8 cellular contexts compared by ENCODE assay signal in the genomic region with DNA sequence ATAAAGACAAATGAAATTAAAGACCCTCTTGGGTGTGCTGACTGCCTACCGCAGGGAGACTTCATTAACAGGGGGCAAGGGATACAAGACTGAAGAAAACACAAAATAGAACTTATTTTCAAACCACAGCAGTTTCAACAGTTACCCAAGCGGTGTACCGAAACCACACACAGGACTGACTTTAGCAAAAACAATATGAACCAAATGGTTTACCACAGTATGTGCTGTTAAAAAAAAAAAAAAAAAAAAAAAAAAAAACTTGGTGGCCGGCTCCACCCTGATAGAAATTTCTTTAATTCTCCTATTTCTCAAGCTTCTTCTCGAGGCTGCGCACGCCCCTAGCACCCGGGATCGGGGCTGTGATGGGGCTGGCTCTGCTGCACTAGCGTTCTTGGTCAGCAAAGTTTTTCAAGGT. TPM values are rescaled to one million over a fixed set of nuclear protein-coding genes. Genes with fewer than 3 reads are reported as not detected.
DNase-seq lines count a peak whose midpoint lies in the region; ATAC-seq and TF ChIP-seq lines count a peak whose summit lies in the region.

No MANE protein-coding gene starts in this region.

- peak overlapping the region; percentile 89 for H3K27ac ChIP-seq in CD4-positive, alpha-beta memory T cell (ENCODE audit: low read depth, low read length)
- H3K27ac ChIP-seq in right cardiac atrium (ENCODE audit: low read length) = no peak overlapping the region

- no peak overlapping the region for H3K27ac Mint-ChIP-seq in CD4-positive, alpha-beta memory T cell

- CTCF ChIA-PET in CD4-positive, alpha-beta memory T cell (lab: Charles Lee; ENCODE audit: partially characterized antibody) = interaction anchor here (0.7 to 10.2 kb wide), 8 partner anchors 10 to 121 kb away, joined by 3 to 143 read pairs (median 12); no protein-coding TSS in a partner anchor

- peak; percentile 78 to 84 (median 83) for DNase-seq in CD4-positive, alpha-beta memory T cell
- DNase-seq in OCI-M1 (lab: John Stamatoyannopoulos, UW) = peak; percentile 12
- DNase-seq in right cardiac atrium = peak in 2 of 3 donors; percentile 61 to 67
- DNase-seq in NCI-H1048 (lab: John Stamatoyannopoulos, UW) = no peak
- DNase-seq in LoVo (ENCODE audit: low spot score) = no peak
- DNase-seq in DMS79 treated with DMSO at 0.1 percent for 48 hours (lab: John Stamatoyannopoulos, UW) = no peak

- POLR2A ChIA-PET in CD4-positive, alpha-beta memory T cell (lab: Charles Lee; ENCODE audit: partially characterized antibody) = interaction anchor here (0.6 to 34.9 kb wide), 21 partner anchors 5 to 917 kb away, joined by 3 to 6478 read pairs (median 6); partner anchors contain the start of genes AP1M1, FAM32A, HSH2D and KLF2

- H3K27me3 ChIP-seq in CD4-positive, alpha-beta memory T cell (ENCODE audit: insufficient read depth, low read length) = no peaks in the 10 kb centered on the region
- no peaks in the 10 kb centered on the region for H3K27me3 ChIP-seq in right cardiac atrium (ENCODE audit: control insufficient read depth, insufficient read depth)

- no peaks in the 10 kb centered on the region for H3K27me3 Mint-ChIP-seq in CD4-positive, alpha-beta memory T cell

- peaks cover 23 to 55% (median 47%) of the 10 kb centered on the region in 4 donors for H3K4me1 Mint-ChIP-seq in CD4-positive, alpha-beta memory T cell

- WGBS in right cardiac atrium = 88% methylated on average over 10 of the region's 10 CpGs

- ATAC-seq in GM21717 (IDR thresholded peaks at IDR 0.05; ENCODE audit: unreplicated experiment) (peak; percentile 26), right cardiac atrium (no peak), GM18505 (IDR thresholded peaks at IDR 0.05; ENCODE audit: unreplicated experiment) (no peak)

- intact Hi-C loops in CD4-positive, alpha-beta memory T cell (cut with micrococcal nuclease) = loop anchor here (2.0 kb wide), 1 partner anchor 16 kb away; no protein-coding TSS in a partner anchor
- intact Hi-C loops in right cardiac atrium (cut with DNase I) = no loop called here

- peaks cover 0 to 11% of the 10 kb centered on the region in 2 donors for H3K36me3 Mint-ChIP-seq in CD4-positive, alpha-beta memory T cell

- peak overlapping the region in 2 of 8 donors; percentile 93 for H3K4me3 Mint-ChIP-seq in CD4-positive, alpha-beta memory T cell

- no peak for TF ChIP-seq POLR2A in GM18505 (IDR thresholded peaks at IDR 0.05; ENCODE audit: borderline replicate concordance, extremely low read depth, insufficient read depth, insufficient read length)

- peak overlapping the region; percentile 56 to 67 for H3K4me3 ChIP-seq in CD4-positive, alpha-beta memory T cell (ENCODE audit: low read length in 2 of 2)
- H3K4me3 ChIP-seq in right cardiac atrium (ENCODE audit: low read length) = no peak overlapping the region

- H3K4me1 ChIP-seq in CD4-positive, alpha-beta memory T cell (ENCODE audit: insufficient read depth, low read length) = peaks cover 98% of the 10 kb centered on the region
- H3K4me1 ChIP-seq in right cardiac atrium (ENCODE audit: control insufficient read depth, insufficient read depth, low read length) = no peaks in the 10 kb centered on the region

- H3K9me3 ChIP-seq in CD4-positive, alpha-beta memory T cell (ENCODE audit: control insufficient read depth in 1 of 2, low read length in 2 of 2) = no peaks in the 10 kb centered on the region
- H3K9me3 ChIP-seq in right cardiac atrium (ENCODE audit: control insufficient read depth, low read length) = no peaks in the 10 kb centered on the region

- no peaks in the 10 kb centered on the region for H3K36me3 ChIP-seq in CD4-positive, alpha-beta memory T cell (ENCODE audit: insufficient read depth, low read length)

- peaks cover 0 to 7% (median 0%) of the 10 kb centered on the region in 8 donors for H3K9me3 Mint-ChIP-seq in CD4-positive, alpha-beta memory T cell

RNA-seq across cellular contexts. Expression of gene KLF2, which starts 42.6 kb away (rescaled TPM):
- total RNA-seq in CD4-positive, alpha-beta memory T cell = 100 to 1,000 TPM; 425 to 437 TPM
- 100 to 1,000 TPM; 120 to 300 TPM for polyA plus RNA-seq in CD4-positive, alpha-beta memory T cell
- total RNA-seq in right cardiac atrium = 10 to 100 TPM; 53.3 to 73.5 (median 68.1) TPM
- 30.9 TPM for polyA plus RNA-seq in right cardiac atrium

Comparison
In these comparisons a context has a peak if more than half of its experiments do, and no peak if none do; other contexts are left out.
1. DNase-seq: peak in CD4-positive, alpha-beta memory T cell (5 of 5), OCI-M1 (single experiment) and right cardiac atrium (2 of 3); none in NCI-H1048 (single experiment), LoVo (single experiment) and DMS79 treated with DMSO at 0.1 percent for 48 hours (single experiment).
2. RNA of gene KLF2, which starts 42.6 kb away (total RNA-seq): 425 to 437 TPM in CD4-positive, alpha-beta memory T cell; 53.3 to 73.5 TPM in right cardiac atrium; every median in the first group is over 4 times any median in the second.